Comparison of ENCODE assay signal across 8 cellular contexts in the genomic region with DNA sequence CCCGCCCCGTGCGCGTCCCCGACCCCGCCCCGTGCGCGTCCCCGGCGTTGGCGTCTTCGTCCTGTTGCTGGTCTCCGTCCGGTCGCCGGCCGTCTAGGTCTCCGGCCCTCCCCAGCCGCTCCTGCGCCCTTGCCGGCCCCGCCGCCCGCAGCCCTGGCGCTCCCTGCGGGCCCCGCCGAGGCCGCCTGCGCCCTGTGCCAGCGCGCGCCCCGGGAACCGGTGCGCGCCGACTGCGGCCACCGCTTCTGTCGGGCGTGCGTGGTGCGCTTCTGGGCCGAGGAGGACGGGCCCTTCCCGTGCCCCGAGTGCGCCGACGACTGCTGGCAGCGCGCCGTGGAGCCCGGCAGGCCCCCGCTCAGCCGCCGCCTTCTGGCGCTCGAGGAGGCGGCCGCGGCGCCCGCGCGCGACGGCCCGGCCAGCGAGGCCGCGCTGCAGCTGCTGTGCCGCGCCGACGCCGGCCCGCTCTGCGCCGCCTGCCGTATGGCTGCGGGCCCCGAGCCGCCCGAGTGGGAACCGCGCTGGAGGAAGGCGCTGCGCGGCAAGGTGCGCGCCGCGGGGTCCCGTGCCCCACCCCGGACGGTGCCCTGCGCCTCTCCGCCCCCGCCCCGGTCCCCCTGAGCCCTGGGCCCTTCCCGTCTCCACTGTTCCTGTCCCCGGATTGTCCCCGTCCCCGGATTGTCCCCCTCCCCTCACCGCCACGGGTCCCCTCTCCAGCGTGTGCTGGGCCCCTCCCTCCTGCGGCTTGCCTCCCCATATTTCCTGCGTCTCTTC. TPM values are rescaled to one million over a fixed set of nuclear protein-coding genes. Genes with fewer than 3 reads are reported as not detected.
A peak's percentile ranks its signal among the peaks of the same experiment; 100 is the strongest.
DNase-seq lines count a peak whose midpoint lies in the region; ATAC-seq, FAIRE-seq and TF ChIP-seq lines count a peak whose summit lies in the region.

TSS of gene RNF187 (plus strand) at position 47 of the 771 bp plus-strand sequence.

- BruUV-seq in A673 (replicated peaks; lab: Mats Ljungman, UMichigan) (no TSS peak), K562 (replicated peaks; lab: Mats Ljungman, UMichigan) (no TSS peak)

- peaks cover 32% of the 10 kb centered on the region for H3K36me3 ChIP-seq in A673 (ENCODE audit: insufficient read depth, low read length, poor library complexity, severe bottlenecking)
- peaks cover 12% of the 10 kb centered on the region for H3K36me3 ChIP-seq in SJCRH30
- peaks cover 29% of the 10 kb centered on the region; the same call in 2 of the 3 replicates for H3K36me3 ChIP-seq in K562 (ENCODE audit: control insufficient read depth, insufficient read depth, low read length)
- peaks cover 0 to 32% (median 13%) of the 10 kb centered on the region in 6 donors for H3K36me3 ChIP-seq in spleen

- H3K4me3 ChIP-seq in A673 (ENCODE audit: low read depth, low read length, poor library complexity, severe bottlenecking) (peak within 1 kb of the TSS; percentile 94), SJCRH30 (peak within 1 kb of the TSS; percentile 71), K562 (peak within 1 kb of the TSS; percentile 75), spleen (peak within 1 kb of the TSS; percentile 56 to 99 (median 90))

- no peaks in the 10 kb centered on the region for H3K27me3 ChIP-seq in A673 (replicated peaks; ENCODE audit: insufficient read depth, low read depth, low read length, poor library complexity)
- H3K27me3 ChIP-seq in SJCRH30, result no peaks in the 10 kb centered on the region
- no peaks in the 10 kb centered on the region for H3K27me3 ChIP-seq in K562 (ENCODE audit: control insufficient read depth in 2 of 2, insufficient read depth in 2 of 2, low read length in 2 of 2)
- H3K27me3 ChIP-seq in spleen (replicated peaks in 1 of 7), result no peaks in the 10 kb centered on the region

- under 1% methylated on average over 75 of the region's 112 CpGs for WGBS in K562 (ENCODE audit: insufficient coverage, low coverage, missing lambda C conversion rate)
- 1 to 3% (median 1%) methylated on average over 12 to 112 of the region's 112 CpGs for WGBS in spleen, 5 donors

- H3K27ac ChIP-seq in A673 (ENCODE audit: low read depth, low read length, poor library complexity, severe bottlenecking), result peak within 1 kb of the TSS; percentile 98
- peak within 1 kb of the TSS; percentile 95 for H3K27ac ChIP-seq in SJCRH30
- peak within 1 kb of the TSS; percentile 97 for H3K27ac ChIP-seq in K562 (ENCODE audit: extremely low read depth, low read depth, low read length)
- peak within 1 kb of the TSS; percentile 95 to 100 (median 100) for H3K27ac ChIP-seq in spleen

- no peak for TF ChIP-seq EP300 in K562 (IDR thresholded peaks at IDR 0.05; ENCODE audit: low read length)

- intact Hi-C loops in A673 (cut with micrococcal nuclease; ENCODE audit: unreplicated experiment), result no loop called here
- intact Hi-C loops in K562 (cut with micrococcal nuclease), result loop anchor here (2.0 kb wide), 1 partner anchor 31 kb away; a partner anchor contains a TSS
- intact Hi-C loops in spleen (cut with DNase I; ENCODE audit: low total_unique reads), result loop anchor here (10.0 kb wide), 1 partner anchor 703 kb away; no protein-coding TSS in a partner anchor

- no peaks in the 10 kb centered on the region; the same call in 1 of the 2 replicates for H4K20me1 ChIP-seq in K562 (replicated peaks; ENCODE audit: control insufficient read depth, insufficient read depth, low read length)

- no peaks in the 10 kb centered on the region for H3K9me1 ChIP-seq in K562 (ENCODE audit: control insufficient read depth, insufficient read depth, low read length)

- TF ChIP-seq CTCF in A673 (conservative IDR thresholded peaks at IDR 0.05; ENCODE audit: low read depth, low read length) (no peak), K562 (IDR thresholded peaks at IDR 0.05 in 2 of 3, conservative IDR thresholded peaks at IDR 0.05 in 1 of 3; ENCODE audit: insufficient read depth in 2 of 3, low read depth in 1 of 3, low read length in 3 of 3) (no peak), spleen (IDR thresholded peaks at IDR 0.05 in 8 of 11, conservative IDR thresholded peaks at IDR 0.05 in 3 of 11) (no peak)

- no peaks in the 10 kb centered on the region for H3K9me3 ChIP-seq in A673 (ENCODE audit: low read depth, low read length, poor library complexity, severe bottlenecking)
- no peaks in the 10 kb centered on the region for H3K9me3 ChIP-seq in SJCRH30 (replicated peaks)
- H3K9me3 ChIP-seq in K562 (replicated peaks; ENCODE audit: control insufficient read depth, insufficient read depth, low read depth, low read length), result no peaks in the 10 kb centered on the region
- no peaks in the 10 kb centered on the region for H3K9me3 ChIP-seq in spleen

- peak within 1 kb of the TSS; percentile 98 for H3K4me2 ChIP-seq in K562 (ENCODE audit: insufficient read depth, low read length)

- CTCF ChIA-PET in A673 (lab: Charles Lee), result no interaction called here
- CTCF ChIA-PET in K562 (lab: Yijun Ruan, JAX; ENCODE audit: low intra/inter-chr PET ratio), result no interaction called here

- ATAC-seq in GM18861 (IDR thresholded peaks at IDR 0.05; ENCODE audit: unreplicated experiment) (peak; percentile 26), HG03045 (IDR thresholded peaks at IDR 0.05; ENCODE audit: unreplicated experiment) (peak; percentile 74), K562 (peak; percentile 50), HG03378 (IDR thresholded peaks at IDR 0.05; ENCODE audit: unreplicated experiment) (no peak)

- POLR2A ChIA-PET in A673 (lab: Charles Lee; ENCODE audit: low non-redundant PET), result no interaction called here
- POLR2A ChIA-PET in K562 (lab: Yijun Ruan, JAX), result interaction anchor here (0.6 to 6.2 kb wide), 8 partner anchors 10 to 30 kb away, joined by 3 to 64 read pairs (median 8); a partner anchor contains a TSS

- in situ Hi-C loops in K562 (cut with MboI), result no loop called here

- no peak for TF ChIP-seq RAD21 in K562 (CRISPR knock-in tag; conservative IDR thresholded peaks at IDR 0.05 in 1 of 2, IDR thresholded peaks at IDR 0.05 in 1 of 2)

- peaks cover 40% of the 10 kb centered on the region for H3K4me1 ChIP-seq in A673 (ENCODE audit: insufficient read depth, low read length, poor library complexity, severe bottlenecking)
- peaks cover 8% of the 10 kb centered on the region; the same call in 1 of the 2 replicates for H3K4me1 ChIP-seq in SJCRH30
- peaks cover 37 to 46% of the 10 kb centered on the region in 2 experiments for H3K4me1 ChIP-seq in K562 (replicated peaks in 1 of 2; ENCODE audit: control insufficient read depth in 2 of 2, insufficient read depth in 2 of 2, low read length in 2 of 2)
- peaks cover 19 to 60% (median 57%) of the 10 kb centered on the region in 6 donors for H3K4me1 ChIP-seq in spleen

- no peak for FAIRE-seq in K562 (lab: Jason Lieb, UNC)

- H3K79me2 ChIP-seq in K562 (ENCODE audit: control insufficient read depth, insufficient read depth, low read length), result peaks cover 25% of the 10 kb centered on the region

- TF ChIP-seq POLR2A in K562 (conservative IDR thresholded peaks at IDR 0.05) (no peak), spleen (IDR thresholded peaks at IDR 0.05) (no peak)

- peak within 1 kb of the TSS; percentile 99 for H2AFZ ChIP-seq in K562 (ENCODE audit: low read depth, low read length)

- peak; percentile 55 for DNase-seq in A673 (ENCODE audit: low spot score)
- DNase-seq in SJCRH30, result peak; percentile 34 to 46
- DNase-seq in K562 (ENCODE audit: extremely low read depth in 1 of 4, low spot score in 3 of 4), result peak; percentile 66 to 95 (median 95)
- DNase-seq in iPS-NIHi11 (ENCODE audit: low spot score), result peak; percentile 98
- peak; percentile 98 for DNase-seq in spleen

- H3K9ac ChIP-seq in K562 (ENCODE audit: insufficient read depth in 1 of 2, low read depth in 2 of 2, low read length in 2 of 2), result peak within 1 kb of the TSS; percentile 85 to 95

TF ChIP-seq in K562, 482 proteins besides CTCF, POLR2A, EP300 and RAD21 (continues in another document):
- TF ChIP-seq CHD2 (IDR thresholded peaks at IDR 0.05; ENCODE audit: low read depth, low read length), result no peak
- TF ChIP-seq SIN3A (IDR thresholded peaks at IDR 0.05; ENCODE audit: borderline replicate concordance in 2 of 2, control insufficient read depth in 1 of 2, low read depth in 2 of 2, low read length in 2 of 2), result peak in 1 of 2 experiments; percentile 36; a peak in 1 of 4 replicates
- TF ChIP-seq MLX (CRISPR knock-in tag; conservative IDR thresholded peaks at IDR 0.05), result no peak
- TF ChIP-seq FUS (optimal IDR thresholded peaks at IDR 0.05; ENCODE audit: low read depth, low read length), result no peak
- no peak for TF ChIP-seq MXI1 (IDR thresholded peaks at IDR 0.05; ENCODE audit: low read depth, low read length)
- no peak for TF ChIP-seq SREBF2 (CRISPR knock-in tag; IDR thresholded peaks at IDR 0.05)
- no peak for TF ChIP-seq MEIS2 (IDR thresholded peaks at IDR 0.05; ENCODE audit: partially characterized antibody)
- TF ChIP-seq ZNF239 (CRISPR knock-in tag; IDR thresholded peaks at IDR 0.05), result no peak

RNA-seq across cellular contexts. Expression of gene RNF187, which starts in this region (rescaled TPM):
- total RNA-seq in A673 (2021) (146 and 170 TPM in 2 replicates), K562 (2014; rRNA removed) (44.1 and 53.7 TPM in 2 replicates), K562 (2014; rRNA removed; fragmentation: Illumina TruSeq; extraction: Trizol) (32.0 and 40.3 TPM in 2 replicates), K562 (2015; rRNA removed; fragmentation: Illumina TruSeq; extraction: Trizol) (36.8 and 38.1 TPM in 2 replicates), K562 (2021) (114 and 119 TPM in 2 replicates), spleen (100 to 1,000 TPM in 2 of 7 donors, 10 to 100 TPM in 5; 38.9 to 118 (median 83.8) TPM)
- 65.0 and 77.0 TPM in 2 replicates for total RNA-seq in SJCRH30 (2014; rRNA removed; shearing (Covaris generic))
- 15.0 and 31.2 TPM in 2 replicates for total RNA-seq in K562 (2011; cell fraction: chromatin; rRNA removed; ENCODE audit: low replicate concordance)
- total RNA-seq in K562 (2011; cell fraction: nucleolus; rRNA removed), result 24.3 and 25.7 TPM in 2 replicates
- 24.3 and 28.9 TPM in 2 replicates for total RNA-seq in K562 (2011; cell fraction: nucleoplasm; rRNA removed)
- polyA plus RNA-seq in K562 (2011; rRNA removed) (45.6 and 52.7 TPM in 2 replicates), K562 (2014; fragmentation: Illumina TruSeq; extraction: Trizol) (53.9 and 60.8 TPM in 2 replicates), K562 (2014; fragmentation: Nextera tagmentation; extraction: Ambion mirVana) (1 to 10 TPM; 2.3 to 3.2 TPM), K562 (2014; rRNA removed) (41.9 and 42.2 TPM in 2 replicates), spleen (10 to 100 TPM; 21.4 to 44.9 (median 30.7) TPM)
- polyA plus RNA-seq in K562 (2011; cell fraction: cytosol; rRNA removed), result 69.5 and 81.8 TPM in 2 replicates
- polyA plus RNA-seq in K562 (2011; cell fraction: nucleus; rRNA removed), result 23.0 and 28.0 TPM in 2 replicates
- 80.6 and 187 TPM in 2 replicates for polyA plus RNA-seq in K562 (2012)
- 42.6 and 50.7 TPM in 2 replicates for polyA minus RNA-seq in K562 (2011; rRNA and poly(A)+ RNA removed)
- polyA minus RNA-seq in K562 (2011; cell fraction: cytosol; rRNA and poly(A)+ RNA removed), result 44.9 and 65.3 TPM in 2 replicates
- 7.5 and 16.1 TPM in 2 replicates for polyA minus RNA-seq in K562 (2011; cell fraction: nucleus; rRNA and poly(A)+ RNA removed)

Comparison
In these comparisons a context has a peak if more than half of its experiments do, and no peak if none do; other contexts are left out.
1. DNase-seq: peak in every context shown above with its lines; median percentile 98 in iPS-NIHi11; 98 in spleen; 95 in K562; 55 in A673; 40 in SJCRH30.